19 cellular contexts compared by ENCODE assay signal in the genomic region with DNA sequence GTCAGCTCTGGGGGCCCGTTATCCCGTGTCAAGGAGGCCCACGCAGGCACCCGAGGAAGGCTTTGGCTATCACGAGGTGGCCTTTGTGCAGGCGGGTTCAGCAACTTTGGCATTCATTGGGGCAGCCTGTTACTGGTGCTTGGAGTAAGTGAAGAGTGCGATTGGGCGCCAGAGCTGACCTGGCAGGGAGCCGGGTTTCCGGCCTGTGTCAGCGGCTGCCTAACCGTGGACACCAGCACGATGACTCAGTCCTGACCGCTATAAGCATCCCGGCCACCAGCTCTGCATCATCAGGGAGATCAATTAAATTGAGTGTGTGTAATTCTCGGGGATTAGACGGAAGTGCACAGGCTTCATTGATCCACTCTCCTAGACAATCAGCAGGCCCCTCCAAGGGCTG. TPM values are rescaled to one million over a fixed set of nuclear protein-coding genes. Genes with fewer than 3 reads are reported as not detected.
A peak's percentile ranks its signal among the peaks of the same experiment; 100 is the strongest.
DNase-seq lines count a peak whose midpoint lies in the region; ATAC-seq and TF ChIP-seq lines count a peak whose summit lies in the region.
"Had no signal": no experiment of that assay in that cellular context is flagged by ENCODE, and none has a peak within 500 bp of the region (broad histone marks: within the 10 kb centered on the region; RNA-seq: fewer than 3 reads in every experiment).

No MANE protein-coding gene starts in this region.

- H3K4me1 ChIP-seq in BLaER1: peaks cover 77% of the 10 kb centered on the region
- H3K4me1 ChIP-seq: pancreas, upper lobe of right lung had no signal

- H3K9me3 Mint-ChIP-seq in osteocyte (ENCODE audit: unreplicated experiment): no peaks in the 10 kb centered on the region
- H3K9me3 Mint-ChIP-seq: activated naive CD8-positive, alpha-beta T cell treated with anti-CD3 and anti-CD28 coated beads, Interleukin-2, amount 50 U/mL, for 24 hours had no signal

- in situ Hi-C loops in astrocyte of the cerebellum (cut with HindIII; ENCODE audit: low sequenced_read_pairs): no loop called here

- no peaks in the 10 kb centered on the region for H3K36me3 Mint-ChIP-seq in osteocyte (ENCODE audit: unreplicated experiment)

- H4K20me1 ChIP-seq in BLaER1: no peaks in the 10 kb centered on the region

- no peaks in the 10 kb centered on the region for H3K9me3 ChIP-seq in BLaER1
- H3K9me3 ChIP-seq in KOPT-K1 (ENCODE audit: insufficient read depth, low read length, poor library complexity, severe bottlenecking): no peaks in the 10 kb centered on the region
- H3K9me3 ChIP-seq: pancreas, SK-N-SH, upper lobe of right lung had no signal

- H3K27me3 Mint-ChIP-seq in osteocyte (ENCODE audit: unreplicated experiment): no peaks in the 10 kb centered on the region
- H3K27me3 Mint-ChIP-seq: activated CD4-positive, alpha-beta memory T cell treated with anti-CD3 and anti-CD28 coated beads, Interleukin-2, amount 10 ng/mL, durations not matched to agents 7 days and 5 days; activated naive CD8-positive, alpha-beta T cell treated with anti-CD3 and anti-CD28 coated beads, Interleukin-2, amount 50 U/mL, for 24 hours had no signal

- H3K36me3 ChIP-seq in BLaER1 (no peaks in the 10 kb centered on the region), KOPT-K1 (ENCODE audit: insufficient read depth, low read length) (no peaks in the 10 kb centered on the region)
- H3K36me3 ChIP-seq: pancreas, upper lobe of right lung had no signal

- TF ChIP-seq CTCF in astrocyte of the cerebellum (IDR thresholded peaks at IDR 0.05; ENCODE audit: low read depth, low read length, missing control alignments): no peak
- TF ChIP-seq CTCF in osteocyte (IDR thresholded peaks at IDR 0.05): no peak

- no peak overlapping the region for H3K27ac Mint-ChIP-seq in osteocyte (ENCODE audit: unreplicated experiment)
- H3K27ac Mint-ChIP-seq: activated CD4-positive, alpha-beta memory T cell treated with anti-CD3 and anti-CD28 coated beads, Interleukin-2, amount 10 ng/mL, durations not matched to agents 7 days and 5 days; activated naive CD8-positive, alpha-beta T cell treated with anti-CD3 and anti-CD28 coated beads, Interleukin-2, amount 50 U/mL, for 24 hours had no signal

- no peaks in the 10 kb centered on the region for H3K27me3 ChIP-seq in BLaER1
- H3K27me3 ChIP-seq: pancreas, upper lobe of right lung had no signal

- H3K4me1 Mint-ChIP-seq in osteocyte (ENCODE audit: unreplicated experiment): peaks cover 12% of the 10 kb centered on the region
- H3K4me1 Mint-ChIP-seq: activated CD4-positive, alpha-beta memory T cell treated with anti-CD3 and anti-CD28 coated beads, Interleukin-2, amount 10 ng/mL, durations not matched to agents 7 days and 5 days; activated naive CD8-positive, alpha-beta T cell treated with anti-CD3 and anti-CD28 coated beads, Interleukin-2, amount 50 U/mL, for 24 hours had no signal

- peak; percentile 86 for DNase-seq in astrocyte of the cerebellum (ENCODE audit: low read depth)
- DNase-seq in glomerular visceral epithelial cell (ENCODE audit: extremely low spot score): peak; percentile 51
- DNase-seq in osteocyte (ENCODE audit: extremely low spot score, unreplicated experiment): no peak
- DNase-seq in NCI-H524 (lab: John Stamatoyannopoulos, UW): no peak
- DNase-seq: activated CD4-positive, alpha-beta memory T cell treated with anti-CD3 and anti-CD28 coated beads, Interleukin-2, amount 10 ng/mL, durations not matched to agents 7 days and 5 days; activated naive CD8-positive, alpha-beta T cell treated with anti-CD3 and anti-CD28 coated beads, Interleukin-2, amount 50 U/mL, for 24 hours; activated T-cell treated with anti-CD3 and anti-CD28 coated beads, Interleukin-2, amount 50 U/mL, for 48 hours; Calu3; NCI-H146; NCI-H345; pancreas; SK-N-SH; stimulated activated naive CD4-positive, alpha-beta T cell; upper lobe of right lung had no signal

- H3K4me3 ChIP-seq in BLaER1: no peak overlapping the region
- no peak overlapping the region for H3K4me3 ChIP-seq in astrocyte of the cerebellum (ENCODE audit: low read depth, low read length)
- H3K4me3 ChIP-seq: coronary artery, pancreas, upper lobe of right lung had no signal

- peak overlapping the region; percentile 71 for H3K4me2 ChIP-seq in BLaER1
- H3K4me2 ChIP-seq: SK-N-SH had no signal

- H3K9ac ChIP-seq in BLaER1: no peak overlapping the region
- H3K9ac ChIP-seq: SK-N-SH had no signal

- no peak overlapping the region for H3K4me3 Mint-ChIP-seq in osteocyte (ENCODE audit: unreplicated experiment)
- H3K4me3 Mint-ChIP-seq: activated CD4-positive, alpha-beta memory T cell treated with anti-CD3 and anti-CD28 coated beads, Interleukin-2, amount 10 ng/mL, durations not matched to agents 7 days and 5 days; activated naive CD8-positive, alpha-beta T cell treated with anti-CD3 and anti-CD28 coated beads, Interleukin-2, amount 50 U/mL, for 24 hours had no signal

- ATAC-seq in HG03095 (IDR thresholded peaks at IDR 0.05; ENCODE audit: unreplicated experiment) (no peak), GM18519 (IDR thresholded peaks at IDR 0.05; ENCODE audit: low FRiP score, unreplicated experiment) (no peak)
- ATAC-seq: activated naive CD8-positive, alpha-beta T cell treated with anti-CD3 and anti-CD28 coated beads, Interleukin-2, amount 50 U/mL, for 24 hours; pancreas; upper lobe of right lung had no signal

- H3K27ac ChIP-seq in BLaER1 (peak overlapping the region; percentile 24; the same call in 1 of the 2 replicates), KOPT-K1 (ENCODE audit: low read depth, low read length, poor library complexity, severe bottlenecking) (peak overlapping the region; percentile 38)
- H3K27ac ChIP-seq: coronary artery, pancreas, upper lobe of right lung had no signal

RNA-seq across cellular contexts. Expression of gene CDH4, which starts 45.9 kb away (rescaled TPM):
- 1.1 and 1.3 TPM in 2 replicates for total RNA-seq in osteocyte
- total RNA-seq: Calu3 had no signal

Comparison
In these comparisons a context has a peak if more than half of its experiments do, and no peak if none do; other contexts are left out.
1. DNase-seq: peak in astrocyte of the cerebellum (single experiment) and glomerular visceral epithelial cell (single experiment); none in osteocyte (single experiment) and NCI-H524 (0 of 2).